Comparison of ENCODE assay signal across 8 cellular contexts in genomic region chr12:105226219-105226618, GRCh38. TPM values are rescaled to one million over a fixed set of nuclear protein-coding genes. Genes with fewer than 3 reads are reported as not detected.
DNase-seq lines count a peak whose midpoint lies in the region; ATAC-seq, FAIRE-seq and TF ChIP-seq lines count a peak whose summit lies in the region.

No MANE protein-coding gene starts in this region.

- H2AFZ ChIP-seq in endothelial cell of umbilical vein (ENCODE audit: low read depth, low read length) = no peak overlapping the region

- TF ChIP-seq POLR2A in endothelial cell of umbilical vein (IDR thresholded peaks at IDR 0.05; ENCODE audit: low read depth, low read length) = no peak

- peak; percentile 92 for FAIRE-seq in endothelial cell of umbilical vein (lab: Jason Lieb, UNC)

- H3K27me3 Mint-ChIP-seq in activated naive CD4-positive, alpha-beta T cell treated with anti-CD3 and anti-CD28 coated beads for 36 hours (ENCODE audit: low read depth) = no peaks in the 10 kb centered on the region
- H3K27me3 Mint-ChIP-seq in natural killer cell treated with Interleukin-12 subunit alpha and Interleukin-12 subunit beta and Interleukin-15 and Interleukin-18, amount 100 ng/mL, for 72 hours = no peaks in the 10 kb centered on the region
- no peaks in the 10 kb centered on the region for H3K27me3 Mint-ChIP-seq in Caco-2 (ENCODE audit: insufficient read depth, unreplicated experiment)

- peaks cover 45% of the 10 kb centered on the region for H3K4me1 Mint-ChIP-seq in activated naive CD4-positive, alpha-beta T cell treated with anti-CD3 and anti-CD28 coated beads for 36 hours (ENCODE audit: low read depth)
- H3K4me1 Mint-ChIP-seq in natural killer cell treated with Interleukin-12 subunit alpha and Interleukin-12 subunit beta and Interleukin-15 and Interleukin-18, amount 100 ng/mL, for 72 hours (ENCODE audit: low read depth in 2 of 2) = peaks cover 27 to 47% of the 10 kb centered on the region in 2 donors
- peaks cover 42% of the 10 kb centered on the region for H3K4me1 Mint-ChIP-seq in Caco-2 (ENCODE audit: low read depth, unreplicated experiment)

- H3K9me3 ChIP-seq in endothelial cell of umbilical vein (replicated peaks; ENCODE audit: control insufficient read depth, insufficient read depth, low read length) (no peaks in the 10 kb centered on the region), Caco-2 (no peaks in the 10 kb centered on the region)

- peak overlapping the region; percentile 51 for H3K9ac ChIP-seq in endothelial cell of umbilical vein (replicated peaks; ENCODE audit: extremely low read depth, insufficient read depth, low read length)

- peak; percentile 41 for DNase-seq in activated naive CD4-positive, alpha-beta T cell treated with anti-CD3 and anti-CD28 coated beads for 36 hours
- DNase-seq in activated naive CD4-positive, alpha-beta T cell treated with Interleukin-2 at 50 U/mL for 16 hours = no peak
- DNase-seq in SK-MEL-5 (ENCODE audit: low read depth, low spot score) = peak; percentile 93
- peak; percentile 90 for DNase-seq in endothelial cell of umbilical vein (ENCODE audit: low read depth, low spot score)
- DNase-seq in natural killer cell treated with Interleukin-12 subunit alpha and Interleukin-12 subunit beta and Interleukin-15 and Interleukin-18, amount 100 ng/mL, for 72 hours (ENCODE audit: low spot score) = no peak
- DNase-seq in HEK293T (ENCODE audit: extremely low spot score) = no peak
- no peak for DNase-seq in Caco-2

- no peaks in the 10 kb centered on the region for H4K20me1 ChIP-seq in endothelial cell of umbilical vein (replicated peaks; ENCODE audit: control insufficient read depth, extremely low read depth, insufficient read depth, low read length)

- H3K9me3 Mint-ChIP-seq in activated naive CD4-positive, alpha-beta T cell treated with anti-CD3 and anti-CD28 coated beads for 36 hours = no peaks in the 10 kb centered on the region
- no peaks in the 10 kb centered on the region for H3K9me3 Mint-ChIP-seq in natural killer cell treated with Interleukin-12 subunit alpha and Interleukin-12 subunit beta and Interleukin-15 and Interleukin-18, amount 100 ng/mL, for 72 hours
- H3K9me3 Mint-ChIP-seq in Caco-2 (ENCODE audit: unreplicated experiment) = no peaks in the 10 kb centered on the region

- H3K36me3 ChIP-seq in endothelial cell of umbilical vein (ENCODE audit: control insufficient read depth in 2 of 2, extremely low read depth in 1 of 2, insufficient read depth in 2 of 2, low read length in 2 of 2) (peaks cover 0 to 18% of the 10 kb centered on the region in 2 experiments), Caco-2 (ENCODE audit: control insufficient read depth, insufficient read depth, low read length) (peaks cover 6% of the 10 kb centered on the region)

- CTCF ChIA-PET in activated naive CD4-positive, alpha-beta T cell treated with anti-CD3 and anti-CD28 coated beads for 36 hours (lab: Charles Lee) = no interaction called here
- CTCF ChIA-PET in endothelial cell of umbilical vein (lab: Charles Lee) (interaction anchor here (0.5 to 3.4 kb wide), 5 partner anchors 10 to 157 kb away, joined by 4 to 20 read pairs (median 8); partner anchors contain the start of gene APPL2), HEK293T (lab: Yijun Ruan, JAX) (no interaction called here), Caco-2 (lab: Charles Lee) (no interaction called here)

- no peaks in the 10 kb centered on the region for H3K9me1 ChIP-seq in endothelial cell of umbilical vein (replicated peaks; ENCODE audit: control insufficient read depth, extremely low read depth, insufficient read depth, low read length)

- H3K4me3 Mint-ChIP-seq in activated naive CD4-positive, alpha-beta T cell treated with anti-CD3 and anti-CD28 coated beads for 36 hours = no peak overlapping the region
- H3K4me3 Mint-ChIP-seq in natural killer cell treated with Interleukin-12 subunit alpha and Interleukin-12 subunit beta and Interleukin-15 and Interleukin-18, amount 100 ng/mL, for 72 hours = peak overlapping the region; percentile 44
- H3K4me3 Mint-ChIP-seq in Caco-2 (ENCODE audit: unreplicated experiment) = no peak overlapping the region

- H3K4me3 ChIP-seq in endothelial cell of umbilical vein (replicated peaks in 1 of 3; ENCODE audit: insufficient read depth in 1 of 3, low read depth in 1 of 3, low read length in 3 of 3) = no peak overlapping the region
- H3K4me3 ChIP-seq in Caco-2 (ENCODE audit: low read depth, low read length) = no peak overlapping the region

- H3K27ac ChIP-seq in endothelial cell of umbilical vein (ENCODE audit: insufficient read depth, low read depth, low read length) = peak overlapping the region; percentile 25

- H3K36me3 Mint-ChIP-seq in activated naive CD4-positive, alpha-beta T cell treated with anti-CD3 and anti-CD28 coated beads for 36 hours (ENCODE audit: low read depth) = peaks cover 21% of the 10 kb centered on the region
- peaks cover 7% of the 10 kb centered on the region for H3K36me3 Mint-ChIP-seq in natural killer cell treated with Interleukin-12 subunit alpha and Interleukin-12 subunit beta and Interleukin-15 and Interleukin-18, amount 100 ng/mL, for 72 hours
- peaks cover 33% of the 10 kb centered on the region for H3K36me3 Mint-ChIP-seq in Caco-2 (ENCODE audit: insufficient read depth, unreplicated experiment)

- peaks cover 39% of the 10 kb centered on the region for H3K4me1 ChIP-seq in endothelial cell of umbilical vein (ENCODE audit: control insufficient read depth, extremely low read depth, insufficient read depth, low read length)
- peaks cover 33% of the 10 kb centered on the region for H3K4me1 ChIP-seq in Caco-2

- ATAC-seq in natural killer cell treated with Interleukin-12 subunit alpha and Interleukin-12 subunit beta and Interleukin-15 and Interleukin-18, amount 100 ng/mL, for 72 hours = peak; percentile 69 to 75
- no peak for ATAC-seq in GM21381 (IDR thresholded peaks at IDR 0.05; ENCODE audit: unreplicated experiment)

- BruUV-seq in endothelial cell of umbilical vein (replicated peaks; lab: Mats Ljungman, UMichigan) (no TSS peak), Caco-2 (replicated peaks; lab: Mats Ljungman, UMichigan) (no TSS peak)

- no peak overlapping the region for H3K27ac Mint-ChIP-seq in activated naive CD4-positive, alpha-beta T cell treated with anti-CD3 and anti-CD28 coated beads for 36 hours
- peak overlapping the region in 1 of 2 donors; percentile 43 for H3K27ac Mint-ChIP-seq in natural killer cell treated with Interleukin-12 subunit alpha and Interleukin-12 subunit beta and Interleukin-15 and Interleukin-18, amount 100 ng/mL, for 72 hours
- H3K27ac Mint-ChIP-seq in Caco-2 (ENCODE audit: unreplicated experiment) = no peak overlapping the region

- H3K27me3 ChIP-seq in endothelial cell of umbilical vein (ENCODE audit: control insufficient read depth in 2 of 2, insufficient read depth in 2 of 2, low read length in 2 of 2) = no peaks in the 10 kb centered on the region
- no peaks in the 10 kb centered on the region for H3K27me3 ChIP-seq in Caco-2 (replicated peaks; ENCODE audit: control insufficient read depth, insufficient read depth, low read length)

- intact Hi-C loops in activated naive CD4-positive, alpha-beta T cell treated with anti-CD3 and anti-CD28 coated beads for 36 hours (cut with micrococcal nuclease) = loop anchor here (1.0 kb wide), 1 partner anchor 8 kb away; no protein-coding TSS in a partner anchor
- intact Hi-C loops in endothelial cell of umbilical vein (cut with micrococcal nuclease) = loop anchor here (1.0 to 2.0 kb wide), 2 partner anchors 9 to 157 kb away; no protein-coding TSS in a partner anchor
- intact Hi-C loops in Caco-2 (cut with micrococcal nuclease; ENCODE audit: unreplicated experiment) = no loop called here

- TF ChIP-seq CTCF in endothelial cell of umbilical vein (IDR thresholded peaks at IDR 0.05; ENCODE audit: extremely low read depth in 1 of 2, insufficient read depth in 1 of 2, low read depth in 1 of 2, low read length in 2 of 2) = no peak
- TF ChIP-seq CTCF in Caco-2 (IDR thresholded peaks at IDR 0.05; ENCODE audit: insufficient read depth in 1 of 2, low read depth in 1 of 2, low read length in 1 of 2, severe bottlenecking in 1 of 2, unreplicated experiment in 1 of 2) = no peak

- H3K4me2 ChIP-seq in endothelial cell of umbilical vein (ENCODE audit: insufficient read depth, low read length) = peak overlapping the region; percentile 60

- H3K79me2 ChIP-seq in endothelial cell of umbilical vein (ENCODE audit: control insufficient read depth, insufficient read depth, low read length) = peaks cover 14% of the 10 kb centered on the region

- dilution Hi-C loops in endothelial cell of umbilical vein (cut with MboI; ENCODE audit: extremely low pct_ligation_motif_present, low sequenced_read_pairs) = no loop called here

- POLR2A ChIA-PET in endothelial cell of umbilical vein (lab: Charles Lee) = no interaction called here
- POLR2A ChIA-PET in HEK293T (lab: Yijun Ruan, JAX) = interaction anchor here (1.1 to 2.8 kb wide), 2 partner anchors 10 kb away, joined by 5 to 15 read pairs; partner anchors contain the start of gene APPL2
- POLR2A ChIA-PET in Caco-2 (lab: Charles Lee) = no interaction called here

- in situ Hi-C loops in SK-MEL-5 (cut with HindIII; ENCODE audit: low pct_unique_long_range_greater_than_20kb, low sequenced_read_pairs) = no loop called here

TF ChIP-seq in HEK293T, 16 proteins besides CTCF, POLR2A, EP300 and RAD21:
- TF ChIP-seq TARDBP (IDR thresholded peaks at IDR 0.05) = no peak

RNA-seq across cellular contexts. Expression of gene APPL2, which starts 9.8 kb away (rescaled TPM):
- total RNA-seq in activated naive CD4-positive, alpha-beta T cell treated with anti-CD3 and anti-CD28 coated beads for 36 hours = 10 to 100 TPM; 12.7 to 13.5 TPM
- total RNA-seq in SK-MEL-5 (2014; rRNA removed; shearing (Covaris generic)) = 34.4 and 37.3 TPM in 2 replicates
- polyA plus RNA-seq in SK-MEL-5 (2015; cell fraction: cytosol; rRNA removed) = 27.0 and 34.5 TPM in 2 replicates
- 77.2 and 83.0 TPM in 2 replicates for polyA plus RNA-seq in SK-MEL-5 (2015; cell fraction: nucleus; rRNA removed)
- total RNA-seq in endothelial cell of umbilical vein = 21.4 and 31.8 TPM in 2 replicates
- polyA plus RNA-seq in endothelial cell of umbilical vein = 8.1 and 9.2 TPM in 2 replicates
- 11.0 and 11.6 TPM in 2 replicates for polyA plus RNA-seq in endothelial cell of umbilical vein (2011; cell fraction: cytosol; rRNA removed)
- polyA plus RNA-seq in endothelial cell of umbilical vein (2011; cell fraction: nucleus; rRNA removed) = 52.5 and 58.8 TPM in 2 replicates
- polyA plus RNA-seq in endothelial cell of umbilical vein (2012) = 21.9 and 23.1 TPM in 2 replicates
- polyA minus RNA-seq in endothelial cell of umbilical vein = 30.0 and 38.2 TPM in 2 replicates
- 7.4 TPM for polyA minus RNA-seq in endothelial cell of umbilical vein (2011; cell fraction: cytosol; rRNA and poly(A)+ RNA removed)
- 59.7 and 67.9 TPM in 2 replicates for polyA minus RNA-seq in endothelial cell of umbilical vein (2011; cell fraction: nucleus; rRNA and poly(A)+ RNA removed)
- total RNA-seq in natural killer cell treated with Interleukin-12 subunit alpha and Interleukin-12 subunit beta and Interleukin-15 and Interleukin-18, amount 100 ng/mL, for 72 hours = 10 to 100 TPM; 13.2 to 26.4 TPM
- 49.2 and 56.0 TPM in 2 replicates for total RNA-seq in Caco-2 (2022)

Comparison
In these comparisons a context has a peak if more than half of its experiments do, and no peak if none do; other contexts are left out.
1. DNase-seq: peak in activated naive CD4-positive, alpha-beta T cell treated with anti-CD3 and anti-CD28 coated beads for 36 hours (single experiment), SK-MEL-5 (single experiment) and endothelial cell of umbilical vein (single experiment); none in activated naive CD4-positive, alpha-beta T cell treated with Interleukin-2 at 50 U/mL for 16 hours (single experiment), natural killer cell treated with Interleukin-12 subunit alpha and Interleukin-12 subunit beta and Interleukin-15 and Interleukin-18, amount 100 ng/mL, for 72 hours (single experiment), HEK293T (single experiment) and Caco-2 (0 of 2).